Comparison of ENCODE assay signal across 16 cellular contexts in genomic region chr14:74562515-74563232, GRCh38. TPM values are rescaled to one million over a fixed set of nuclear protein-coding genes. Genes with fewer than 3 reads are reported as not detected.
DNase-seq lines count a peak whose midpoint lies in the region; ATAC-seq and TF ChIP-seq lines count a peak whose summit lies in the region.
"Had no signal": no experiment of that assay in that cellular context is flagged by ENCODE, and none has a peak within 500 bp of the region (broad histone marks: within the 10 kb centered on the region; RNA-seq: fewer than 3 reads in every experiment).

No MANE protein-coding gene starts in this region.

- H3K4me1 ChIP-seq in IMR-90 (ENCODE audit: control insufficient read depth, insufficient read depth, low read length): peaks cover 30% of the 10 kb centered on the region
- H3K4me1 ChIP-seq: colonic mucosa had no signal

- no peaks in the 10 kb centered on the region for H3K27me3 ChIP-seq in IMR-90 (ENCODE audit: control insufficient read depth, insufficient read depth, low read length)
- H3K27me3 ChIP-seq: colonic mucosa, suprapubic skin had no signal

- H3K9me3 ChIP-seq in IMR-90 (ENCODE audit: control insufficient read depth, insufficient read depth, low read length): no peaks in the 10 kb centered on the region
- H3K9me3 ChIP-seq: colonic mucosa, suprapubic skin had no signal

- BruUV-seq in IMR-90 (replicated peaks; lab: Mats Ljungman, UMichigan): no TSS peak

- 0 out of 2 replicates have a peak overlapping the region, but pooled peaks have one; percentile 3 for H3K9ac ChIP-seq in IMR-90 (ENCODE audit: low read depth, low read length)

- CTCF ChIA-PET in AG04449 (lab: Yijun Ruan, JAX) (interaction anchor here (0.6 to 3.0 kb wide), 4 partner anchors 9 to 242 kb away, joined by 3 to 15 read pairs (median 4); no protein-coding TSS in a partner anchor), IMR-90 (lab: Yijun Ruan, JAX) (interaction anchor here (1.0 to 1.3 kb wide), 3 partner anchors 9 to 46 kb away, joined by 3 to 4 read pairs (median 4); no protein-coding TSS in a partner anchor)

- H2AK5ac ChIP-seq in IMR-90 (ENCODE audit: low read depth, low read length): peak overlapping the region; percentile 69

- peak overlapping the region; percentile 74 for H2BK5ac ChIP-seq in IMR-90 (ENCODE audit: low read depth, low read length, poor library complexity, severe bottlenecking)

- H3K36me3 Mint-ChIP-seq in chondrocyte (ENCODE audit: low read depth): peaks cover 4% of the 10 kb centered on the region
- no peaks in the 10 kb centered on the region for H3K36me3 Mint-ChIP-seq in mesothelial cell of epicardium

- H2AK9ac ChIP-seq in IMR-90 (replicated peaks; ENCODE audit: low read depth, low read length, poor library complexity): peak overlapping the region; percentile 65

- WGBS in IMR-90 (ENCODE audit: extremely low coverage in 2 of 2, insufficient read length in 1 of 2), 2 experiments: no CpG with 5 or more reads among the region's 3 CpGs

- dilution Hi-C loops in IMR-90 (cut with HindIII; ENCODE audit: low sequenced_read_pairs, unreplicated experiment): no loop called here

- H4K5ac ChIP-seq in IMR-90 (ENCODE audit: low read depth, low read length): peak overlapping the region; percentile 45

- H3K27me3 Mint-ChIP-seq in chondrocyte (ENCODE audit: low read depth) (no peaks in the 10 kb centered on the region), mesothelial cell of epicardium (ENCODE audit: low read depth) (no peaks in the 10 kb centered on the region)

- peaks cover 83% of the 10 kb centered on the region for H3K4me1 Mint-ChIP-seq in chondrocyte (ENCODE audit: low read depth)
- H3K4me1 Mint-ChIP-seq in mesothelial cell of epicardium: peaks cover 42% of the 10 kb centered on the region

- no peak for DNase-seq in AG04449 (ENCODE audit: low read depth, low spot score)
- peak; percentile 36 for DNase-seq in IMR-90
- no peak for DNase-seq in chondrocyte (ENCODE audit: low spot score)
- DNase-seq in mesothelial cell of epicardium (ENCODE audit: low spot score in 2 of 2, unreplicated experiment in 2 of 2): no peak
- DNase-seq in SKM-1 treated with dmso at 0.1 percent for 144 hours (lab: John Stamatoyannopoulos, UW; ENCODE audit: unreplicated experiment): no peak
- DNase-seq in stimulated activated CD4-positive, alpha-beta T cell treated with anti-CD3 and anti-CD28 coated beads, Interleukin-2, amount 100 ng/mL, for 48 hours: no peak
- DNase-seq in GM13976 (ENCODE audit: low spot score): no peak
- DNase-seq in EL: no peak
- DNase-seq: C1 segment of cervical spinal cord, colonic mucosa, mesendoderm, NCI-H2081, RPMI8226 had no signal

- H3K4me3 Mint-ChIP-seq in chondrocyte (ENCODE audit: unreplicated experiment) (peak overlapping the region; percentile 37), mesothelial cell of epicardium (no peak overlapping the region)

- peak overlapping the region; percentile 71 for H4K91ac ChIP-seq in IMR-90 (ENCODE audit: insufficient read depth, low read depth, low read length)

- peak overlapping the region; percentile 94 for H3K27ac Mint-ChIP-seq in chondrocyte (ENCODE audit: unreplicated experiment)
- peak overlapping the region; percentile 78 for H3K27ac Mint-ChIP-seq in mesothelial cell of epicardium
- H3K27ac Mint-ChIP-seq: activated T-helper 2 cell treated with anti-CD3 and anti-CD28 coated beads, Interferon-gamma antibody, Interleukin-2, Interleukin-4, amounts not matched to agents 10 μg/mL and 5 μg/mL and 100 μg/mL, durations not matched to agents 14 hours and 24 hours and 36 hours had no signal

- intact Hi-C loops in IMR-90 (cut with micrococcal nuclease): no loop called here

- in situ Hi-C loops in IMR-90 (cut with MboI; ENCODE audit: low sequenced_read_pairs): no loop called here
- in situ Hi-C loops in GM13976 (cut with MboI; ENCODE audit: low sequenced_read_pairs, unreplicated experiment): no loop called here

- peaks cover 0 to 79% of the 10 kb centered on the region in 2 experiments; a peak in 3 of 4 replicates for H3K79me1 ChIP-seq in IMR-90 (ENCODE audit: low read depth in 1 of 2, low read length in 2 of 2)

- H3K36me3 ChIP-seq in IMR-90 (ENCODE audit: control insufficient read depth, insufficient read depth, low read length): no peaks in the 10 kb centered on the region
- H3K36me3 ChIP-seq: colonic mucosa, suprapubic skin had no signal

- POLR2A ChIA-PET in AG04449 (lab: Yijun Ruan, JAX): interaction anchor here (0.6 to 1.5 kb wide), 2 partner anchors 9 to 12 kb away, joined by 3 to 4 read pairs; no protein-coding TSS in a partner anchor
- POLR2A ChIA-PET in IMR-90 (lab: Charles Lee; ENCODE audit: unreplicated experiment): interaction anchor here (0.6 to 1.1 kb wide), 2 partner anchors 9 to 66 kb away, joined by 4 to 8 read pairs; no protein-coding TSS in a partner anchor

- peaks cover 40% of the 10 kb centered on the region for H3K9me1 ChIP-seq in IMR-90 (ENCODE audit: insufficient read depth, low read length)

- peak overlapping the region; percentile 69; the same call in 1 of the 2 replicates for H3K27ac ChIP-seq in IMR-90 (ENCODE audit: insufficient read depth, low read length)
- H3K27ac ChIP-seq: colonic mucosa, suprapubic skin, VCaP had no signal

- H3K4me3 ChIP-seq in AG04449 (ENCODE audit: low read depth, low read length) (no peak overlapping the region), IMR-90 (ENCODE audit: insufficient read depth, low read depth, low read length) (peak overlapping the region; percentile 22; the same call in 1 of the 2 replicates)
- H3K4me3 ChIP-seq: colonic mucosa, suprapubic skin had no signal

- peak overlapping the region; percentile 91 for H3K4me2 ChIP-seq in IMR-90 (ENCODE audit: low read depth, low read length)

- peak overlapping the region; percentile 66 for H3K4ac ChIP-seq in IMR-90 (ENCODE audit: low read depth, low read length)

- H3K56ac ChIP-seq in IMR-90 (ENCODE audit: extremely low read depth, insufficient read depth, low read length): no peak overlapping the region; the same call in 1 of the 2 replicates

- TF ChIP-seq POLR2A in IMR-90 (IDR thresholded peaks at IDR 0.05; ENCODE audit: low read depth, low read length): no peak

- peak; percentile 54 for ATAC-seq in IMR-90 (ENCODE audit: low read depth)

- peak; percentile 13 for TF ChIP-seq CTCF in AG04449 (IDR thresholded peaks at IDR 0.05; ENCODE audit: insufficient read depth, low read length, missing control alignments)
- TF ChIP-seq CTCF in IMR-90 (conservative IDR thresholded peaks at IDR 0.05; ENCODE audit: low read depth, low read length): peak; percentile 30; the same call in 1 of the 2 replicates
- peak; percentile 34 for TF ChIP-seq CTCF in chondrocyte (IDR thresholded peaks at IDR 0.05)
- no peak for TF ChIP-seq CTCF in mesothelial cell of epicardium (IDR thresholded peaks at IDR 0.05; ENCODE audit: unreplicated experiment)
- TF ChIP-seq CTCF in GM13976 (IDR thresholded peaks at IDR 0.05; ENCODE audit: borderline replicate concordance, control extremely low read depth, extremely low read depth, insufficient read depth, missing control alignments): no peak

- H2BK15ac ChIP-seq in IMR-90 (ENCODE audit: low read depth, low read length): peak overlapping the region; percentile 54; the same call in 1 of the 3 replicates

- no peak for TF ChIP-seq RAD21 in IMR-90 (IDR thresholded peaks at IDR 0.05; ENCODE audit: low read length)

- H3K14ac ChIP-seq in IMR-90 (replicated peaks; ENCODE audit: low read depth, low read length): peak overlapping the region; percentile 65

- H3K9me3 Mint-ChIP-seq in chondrocyte (ENCODE audit: low read depth) (no peaks in the 10 kb centered on the region), mesothelial cell of epicardium (no peaks in the 10 kb centered on the region)
- H3K9me3 Mint-ChIP-seq: activated T-helper 2 cell treated with anti-CD3 and anti-CD28 coated beads, Interferon-gamma antibody, Interleukin-2, Interleukin-4, amounts not matched to agents 10 μg/mL and 5 μg/mL and 100 μg/mL, durations not matched to agents 14 hours and 24 hours and 36 hours had no signal

- no peaks in the 10 kb centered on the region for H4K20me1 ChIP-seq in IMR-90 (ENCODE audit: insufficient read depth, low read length)

- peak overlapping the region; percentile 69 for H3K18ac ChIP-seq in IMR-90 (ENCODE audit: low read depth, low read length)

- H4K8ac ChIP-seq in IMR-90 (ENCODE audit: low read depth in 2 of 2, low read length in 2 of 2): peak overlapping the region in 1 of 2 experiments; percentile 74; a peak in 2 of 4 replicates

- H2BK120ac ChIP-seq in IMR-90 (ENCODE audit: low read depth, low read length): peak overlapping the region; percentile 63

- H2BK20ac ChIP-seq in IMR-90 (ENCODE audit: low read depth, low read length): peak overlapping the region; percentile 55

- H2AFZ ChIP-seq in IMR-90 (replicated peaks; ENCODE audit: low read length, poor library complexity): peak overlapping the region; percentile 21

- peak overlapping the region; percentile 37 for H3K23ac ChIP-seq in IMR-90 (ENCODE audit: low read depth, low read length)

TF ChIP-seq in IMR-90, 13 proteins besides CTCF, POLR2A, EP300 and RAD21 (continues in another document):
- no peak for TF ChIP-seq RCOR1 (IDR thresholded peaks at IDR 0.05; ENCODE audit: insufficient replicate concordance, low read length)
- TF ChIP-seq ELK1 (IDR thresholded peaks at IDR 0.05; ENCODE audit: borderline replicate concordance, low read depth, low read length): no peak
- no peak for TF ChIP-seq SMC3 (IDR thresholded peaks at IDR 0.05; ENCODE audit: low read depth, low read length)
- TF ChIP-seq USF2 (IDR thresholded peaks at IDR 0.05; ENCODE audit: low read depth, low read length): no peak

RNA-seq across cellular contexts. Expression of gene LTBP2, which starts 49.4 kb away (rescaled TPM):
- total RNA-seq in IMR-90 (2012; rRNA removed) (23.8 and 26.7 TPM in 2 replicates), chondrocyte (210 to 446 TPM (median 215 TPM) in 3 replicates), mesothelial cell of epicardium (2.9 to 3.4 TPM (median 3.4 TPM) in 3 replicates)
- polyA plus RNA-seq in IMR-90 (2012; rRNA removed): 79.3 and 81.8 TPM in 2 replicates
- 49.1 and 65.1 TPM in 2 replicates for polyA plus RNA-seq in IMR-90 (2012; cell fraction: cytosol; rRNA removed)
- polyA plus RNA-seq in IMR-90 (2012; cell fraction: nucleus; rRNA removed; ENCODE audit: low replicate concordance): 57.1 and 111 TPM in 2 replicates

Comparison
In these comparisons a context has a peak if more than half of its experiments do, and no peak if none do; other contexts are left out.
1. CTCF ChIP-seq: peak in AG04449 (single experiment), IMR-90 (single experiment) and chondrocyte (single experiment); none in mesothelial cell of epicardium (single experiment) and GM13976 (single experiment).